Comparison of ENCODE assay signal across 3 cellular contexts in genomic region chr6:40083141-40083920, GRCh38.
"Had no signal": no experiment of that assay in that cellular context is flagged by ENCODE, and none has a peak within 500 bp of the region (broad histone marks: within the 10 kb centered on the region; RNA-seq: fewer than 3 reads in every experiment).

No MANE protein-coding gene starts in this region.

- ATAC-seq: GM12878 had no signal

- DNase-seq: GDM1, GF-D8 had no signal

- H3K4me3 ChIP-seq: GM12878 had no signal
